ENCODE assay signal across 8 cellular contexts in genomic region chr17:7394452-7395191, GRCh38. TPM values are rescaled to one million over a fixed set of nuclear protein-coding genes. Genes with fewer than 3 reads are reported as not detected.
DNase-seq lines count a peak whose midpoint lies in the region; ATAC-seq lines count a peak whose summit lies in the region.

PLSCR3 (minus strand) TSS chr17:7394525; CDS start chr17:7394110, 415 bp downstream.

- no peaks in the 10 kb centered on the region for H3K27me3 ChIP-seq in neuronal stem cell (ENCODE audit: control insufficient read depth in 3 of 3, insufficient read depth in 3 of 3, low read depth in 1 of 3, low read length in 3 of 3)

- H3K4me3 ChIP-seq in neuronal stem cell (ENCODE audit: low read length in 2 of 2): peak within 1 kb of the TSS; percentile 56 to 88

- peaks cover 0 to 1% of the 10 kb centered on the region in 2 donors for H3K9me3 ChIP-seq in neuronal stem cell (replicated peaks in 1 of 2; ENCODE audit: control insufficient read depth in 2 of 2, insufficient read depth in 1 of 2, low read depth in 1 of 2, low read length in 2 of 2)

- H2BK12ac ChIP-seq in neuronal stem cell (ENCODE audit: low read length): no peak within 1 kb of the TSS

- no peak within 1 kb of the TSS for H4K8ac ChIP-seq in neuronal stem cell (ENCODE audit: low read depth, low read length)

- ATAC-seq in GM21529 (IDR thresholded peaks at IDR 0.05; ENCODE audit: unreplicated experiment): peak; percentile 80

- H3K14ac ChIP-seq in neuronal stem cell (ENCODE audit: low read length): peak within 1 kb of the TSS; percentile 94

- peak within 1 kb of the TSS; percentile 83 for H2AK5ac ChIP-seq in neuronal stem cell (ENCODE audit: low read depth, low read length)

- no peak within 1 kb of the TSS for H4K91ac ChIP-seq in neuronal stem cell (ENCODE audit: low read depth, low read length, poor library complexity)

- H2BK120ac ChIP-seq in neuronal stem cell (ENCODE audit: low read depth, low read length): peak within 1 kb of the TSS; percentile 82

- no peaks in the 10 kb centered on the region for H3K79me1 ChIP-seq in neuronal stem cell (ENCODE audit: low read depth, low read length)

- H3K23ac ChIP-seq in neuronal stem cell (ENCODE audit: low read depth, low read length, poor library complexity): peak within 1 kb of the TSS; percentile 73

- peak within 1 kb of the TSS; percentile 94 for H3K27ac ChIP-seq in neuronal stem cell (replicated peaks; ENCODE audit: low read length)

- peak within 1 kb of the TSS; percentile 94 for H2BK15ac ChIP-seq in neuronal stem cell (ENCODE audit: low read length)

- H3K36me3 ChIP-seq in neuronal stem cell (replicated peaks in 1 of 2; ENCODE audit: control insufficient read depth in 2 of 2, insufficient read depth in 2 of 2, low read length in 2 of 2): peaks cover 9 to 28% of the 10 kb centered on the region in 2 donors

- H2BK5ac ChIP-seq in neuronal stem cell (ENCODE audit: low read length): peak within 1 kb of the TSS; percentile 100

- peak within 1 kb of the TSS; percentile 97 for H2AFZ ChIP-seq in neuronal stem cell (ENCODE audit: low read length)

- DNase-seq in DMS53 (lab: John Stamatoyannopoulos, UW) (peak; percentile 96), KBM-7 (peak; percentile 79), SK-MEL-5 (ENCODE audit: low read depth, low spot score) (peak; percentile 82), foreskin melanocyte (peak; percentile 70), neuronal stem cell (ENCODE audit: low spot score) (peak; percentile 77), stromal cell of bone marrow (ENCODE audit: low read depth) (peak; percentile 74)
- DNase-seq in activated naive CD4-positive, alpha-beta T cell treated with Interleukin-2 at 50 U/mL for 16 hours: peak; percentile 85

- peak within 1 kb of the TSS; percentile 78 for H3K4ac ChIP-seq in neuronal stem cell (ENCODE audit: low read length)

- in situ Hi-C loops in KBM-7 (cut with MboI; ENCODE audit: low pct_unique_long_range_greater_than_20kb, low sequenced_read_pairs): no loop called here
- in situ Hi-C loops in SK-MEL-5 (cut with HindIII; ENCODE audit: low pct_unique_long_range_greater_than_20kb, low sequenced_read_pairs): no loop called here

- H3K4me1 ChIP-seq in neuronal stem cell (ENCODE audit: control insufficient read depth in 2 of 2, insufficient read depth in 1 of 2, low read depth in 1 of 2, low read length in 2 of 2): peaks cover 3 to 7% of the 10 kb centered on the region in 2 donors

- no CpG with 5 or more reads among the region's 71 CpGs for WGBS in neuronal stem cell (ENCODE audit: extremely low coverage in 2 of 2, insufficient read length in 2 of 2, insufficient replicate concordance in 1 of 2), 2 donors

- peak within 1 kb of the TSS; percentile 94 for H3K18ac ChIP-seq in neuronal stem cell (ENCODE audit: low read length)

- peak within 1 kb of the TSS; percentile 99 for H3K4me2 ChIP-seq in neuronal stem cell (ENCODE audit: insufficient read depth, low read length, poor library complexity, severe bottlenecking)

- H3K9ac ChIP-seq in neuronal stem cell (ENCODE audit: low read depth, low read length, poor library complexity): peak within 1 kb of the TSS; percentile 96

RNA-seq across cellular contexts. Expression of gene PLSCR3, which starts in this region (rescaled TPM):
- 5.1 and 9.6 TPM in 2 replicates for total RNA-seq in SK-MEL-5 (2014; rRNA removed; shearing (Covaris generic))
- polyA plus RNA-seq in SK-MEL-5 (2015; cell fraction: cytosol; rRNA removed): 27.6 and 33.0 TPM in 2 replicates
- 33.0 and 34.8 TPM in 2 replicates for polyA plus RNA-seq in SK-MEL-5 (2015; cell fraction: nucleus; rRNA removed)
- 31.8 TPM for polyA plus RNA-seq in neuronal stem cell (2013, experiment 1 of 2)
- 30.0 TPM for polyA plus RNA-seq in neuronal stem cell (2013, experiment 2 of 2)

Comparison
In these comparisons a context has a peak if more than half of its experiments do, and no peak if none do; other contexts are left out.
1. Peak in every context shown above with its lines: DNase-seq, ATAC-seq, H3K4me3 ChIP-seq and H3K27ac ChIP-seq.